In the genomic region with DNA sequence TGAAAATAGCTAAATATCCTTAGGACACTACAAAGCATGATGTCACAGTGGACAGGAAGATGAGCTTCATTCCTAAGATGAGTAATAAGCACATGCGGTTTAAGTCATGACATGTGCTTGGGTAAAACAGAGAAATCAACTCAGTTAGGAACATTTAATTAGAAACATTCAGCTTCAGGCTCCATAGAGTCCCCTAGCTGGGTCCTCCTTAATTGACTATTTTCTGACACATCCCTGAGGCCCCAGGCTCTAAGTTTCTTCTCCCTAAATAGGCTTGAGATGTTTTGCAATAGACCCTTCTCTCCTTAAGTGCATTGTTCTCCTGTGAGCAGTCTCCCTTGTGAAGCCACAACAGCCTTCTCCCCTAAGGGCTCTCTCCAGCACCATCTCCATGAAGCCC, we compare ENCODE assay signal across 14 cellular contexts.
DNase-seq lines count a peak whose midpoint lies in the region; ATAC-seq, FAIRE-seq and TF ChIP-seq lines count a peak whose summit lies in the region.
"Had no signal": no experiment of that assay in that cellular context is flagged by ENCODE, and none has a peak within 500 bp of the region (broad histone marks: within the 10 kb centered on the region; RNA-seq: fewer than 3 reads in every experiment).

No MANE protein-coding gene starts in this region.

- no peaks in the 10 kb centered on the region for H3K4me1 ChIP-seq in astrocyte (ENCODE audit: insufficient read depth, low read length)

- no peak overlapping the region for H3K4me3 Mint-ChIP-seq in astrocyte (ENCODE audit: unreplicated experiment)
- H3K4me3 Mint-ChIP-seq: effector memory CD8-positive, alpha-beta T cell had no signal

- H3K36me3 Mint-ChIP-seq in astrocyte (ENCODE audit: low read depth, unreplicated experiment) = peaks cover 2% of the 10 kb centered on the region

- no peak overlapping the region for H3K4me2 ChIP-seq in astrocyte (ENCODE audit: low read length)

- H3K27ac ChIP-seq in astrocyte (ENCODE audit: low read depth, low read length) = no peak overlapping the region

- H3K4me3 ChIP-seq in HFF-Myc (replicated peaks; ENCODE audit: low read depth, low read length) (no peak overlapping the region), astrocyte (ENCODE audit: insufficient read depth, low read depth, low read length) (no peak overlapping the region), foreskin fibroblast (ENCODE audit: low read depth in 1 of 2, low read length in 2 of 2) (no peak overlapping the region)

- H3K9me3 Mint-ChIP-seq in astrocyte (ENCODE audit: unreplicated experiment) = peaks cover 2% of the 10 kb centered on the region
- H3K9me3 Mint-ChIP-seq: effector memory CD8-positive, alpha-beta T cell had no signal

- H3K27me3 ChIP-seq in astrocyte (ENCODE audit: insufficient read depth, low read length) = no peaks in the 10 kb centered on the region

- H3K79me2 ChIP-seq in astrocyte (ENCODE audit: insufficient read depth, low read length) = no peaks in the 10 kb centered on the region

- H3K9me3 ChIP-seq in astrocyte (ENCODE audit: insufficient read depth, low read depth, low read length) = no peaks in the 10 kb centered on the region

- H3K36me3 ChIP-seq in astrocyte (ENCODE audit: insufficient read depth, low read length) = no peaks in the 10 kb centered on the region

- H3K4me1 Mint-ChIP-seq in astrocyte (ENCODE audit: low read depth, unreplicated experiment) = peaks cover 11% of the 10 kb centered on the region

- no peaks in the 10 kb centered on the region for H3K27me3 Mint-ChIP-seq in astrocyte (ENCODE audit: low read depth, unreplicated experiment)

- no peak overlapping the region for H2AFZ ChIP-seq in astrocyte (ENCODE audit: low read depth, low read length)

- TF ChIP-seq CTCF in HFF-Myc (IDR thresholded peaks at IDR 0.05; ENCODE audit: low read depth, low read length, missing control alignments) (no peak), astrocyte (IDR thresholded peaks at IDR 0.05; ENCODE audit: insufficient read depth, low read depth, low read length) (no peak), foreskin fibroblast (IDR thresholded peaks at IDR 0.05; ENCODE audit: low read depth, low read length) (no peak)

- FAIRE-seq in astrocyte (lab: Jason Lieb, UNC) = peak; percentile 97
- FAIRE-seq: GM12891, H1 had no signal

- no peak overlapping the region for H3K9ac ChIP-seq in astrocyte (ENCODE audit: low read length)

- H4K20me1 ChIP-seq in astrocyte (ENCODE audit: insufficient read depth, low read length) = no peaks in the 10 kb centered on the region

- H3K27ac Mint-ChIP-seq in astrocyte (ENCODE audit: unreplicated experiment) = peak overlapping the region; percentile 68
- H3K27ac Mint-ChIP-seq: effector memory CD8-positive, alpha-beta T cell had no signal

- ATAC-seq in GM19351 (IDR thresholded peaks at IDR 0.05; ENCODE audit: unreplicated experiment) = no peak
- ATAC-seq: effector memory CD8-positive, alpha-beta T cell had no signal

- peak; percentile 78 for DNase-seq in HFF-Myc (ENCODE audit: extremely low read depth, low read depth)
- peak; percentile 35 for DNase-seq in astrocyte (ENCODE audit: low read depth)
- DNase-seq in foreskin fibroblast = peak; percentile 97
- DNase-seq in stromal cell of bone marrow (ENCODE audit: low read depth) = peak; percentile 50
- DNase-seq in activated CD4-positive, CD25-positive, alpha-beta regulatory T cell treated with anti-CD3 and anti-CD28 coated beads, Interleukin-2, amount 50 U/mL, for 72 hours = no peak
- no peak for DNase-seq in CD1c-positive myeloid dendritic cell (ENCODE audit: extremely low spot score)
- DNase-seq: activated T-cell treated with anti-CD3 and anti-CD28 coated beads for 4 hours; effector memory CD8-positive, alpha-beta T cell; NCI-H1417; NCI-H526 treated with DMSO at 0.1 percent for 48 hours; SHP77 treated with DMSO at 0.1 percent for 48 hours had no signal

Comparison
In these comparisons a context has a peak if more than half of its experiments do, and no peak if none do; other contexts are left out.
1. DNase-seq: peak in HFF-Myc (single experiment), astrocyte (single experiment), foreskin fibroblast (2 of 2) and stromal cell of bone marrow (single experiment); none in activated CD4-positive, CD25-positive, alpha-beta regulatory T cell treated with anti-CD3 and anti-CD28 coated beads, Interleukin-2, amount 50 U/mL, for 72 hours (single experiment) and CD1c-positive myeloid dendritic cell (single experiment).